In genomic region chr1:6965062-6965913, GRCh38 we compare ENCODE assay signal across 26 cellular contexts.
DNase-seq lines count a peak whose midpoint lies in the region; ATAC-seq and TF ChIP-seq lines count a peak whose summit lies in the region.
"Had no signal": no experiment of that assay in that cellular context is flagged by ENCODE, and none has a peak within 500 bp of the region (broad histone marks: within the 10 kb centered on the region; RNA-seq: fewer than 3 reads in every experiment).

No MANE protein-coding gene starts in this region.

- ATAC-seq in GM21526 (IDR thresholded peaks at IDR 0.05; ENCODE audit: low FRiP score, unreplicated experiment) = no peak
- no peak for ATAC-seq in GM18907 (IDR thresholded peaks at IDR 0.05; ENCODE audit: unreplicated experiment)

- no peak for TF ChIP-seq CTCF in brain (conservative IDR thresholded peaks at IDR 0.05)
- TF ChIP-seq CTCF in neural progenitor cell (IDR thresholded peaks at IDR 0.05) = no peak
- TF ChIP-seq CTCF in SK-N-SH (IDR thresholded peaks at IDR 0.05) = no peak

- H3K27me3 Mint-ChIP-seq in brain = peaks cover 3% of the 10 kb centered on the region
- peaks cover 20% of the 10 kb centered on the region for H3K27me3 Mint-ChIP-seq in neural progenitor cell (ENCODE audit: insufficient read depth, low read depth)

- H3K4me2 ChIP-seq in BLaER1 (peak overlapping the region; percentile 83), Karpas-422 (ENCODE audit: low read depth, low read length, poor library complexity, severe bottlenecking) (peak overlapping the region; percentile 70), neural progenitor cell (no peak overlapping the region), SK-N-SH (no peak overlapping the region)

- H3K4me1 ChIP-seq in BLaER1 = peaks cover 77% of the 10 kb centered on the region
- peaks cover 49% of the 10 kb centered on the region for H3K4me1 ChIP-seq in Karpas-422 (ENCODE audit: low read length)
- peaks cover 20% of the 10 kb centered on the region for H3K4me1 ChIP-seq in neural progenitor cell
- peaks cover 0 to 13% of the 10 kb centered on the region in 2 experiments; a peak in 2 of 4 replicates for H3K4me1 ChIP-seq in SK-N-SH (ENCODE audit: control insufficient read depth in 1 of 2, insufficient read depth in 2 of 2, low read depth in 1 of 2, low read length in 1 of 2)

- H3K4me3 ChIP-seq in BLaER1 (no peak overlapping the region), Karpas-422 (ENCODE audit: low read length) (peak overlapping the region; percentile 46), neural progenitor cell (no peak overlapping the region), SK-N-SH (ENCODE audit: low read depth in 2 of 2, low read length in 1 of 2) (no peak overlapping the region)
- H3K4me3 ChIP-seq: esophagus muscularis mucosa, suprapubic skin had no signal

- WGBS in SK-N-SH (ENCODE audit: low lambda C conversion rate) = 74% methylated on average over 15 of the region's 15 CpGs

- H3F3A ChIP-seq in neural progenitor cell (ENCODE audit: low read depth) (peaks cover 6% of the 10 kb centered on the region), SK-N-SH (replicated peaks; ENCODE audit: insufficient read depth) (no peaks in the 10 kb centered on the region)

- H3K27ac ChIP-seq in BLaER1 (peak overlapping the region; percentile 23; the same call in 1 of the 2 replicates), Karpas-422 (ENCODE audit: low read length) (peak overlapping the region; percentile 13; the same call in 1 of the 2 replicates), neural progenitor cell (no peak overlapping the region), SK-N-SH (ENCODE audit: low read depth in 2 of 2, low read length in 1 of 2) (no peak overlapping the region)
- H3K27ac ChIP-seq: esophagus muscularis mucosa, suprapubic skin had no signal

- H4K20me1 ChIP-seq in BLaER1 = peaks cover 4% of the 10 kb centered on the region; the same call in 1 of the 2 replicates
- H4K20me1 ChIP-seq in Karpas-422 (ENCODE audit: insufficient read depth, low read depth, low read length) = no peaks in the 10 kb centered on the region
- peaks cover 6% of the 10 kb centered on the region for H4K20me1 ChIP-seq in neural progenitor cell (ENCODE audit: low read depth)
- H4K20me1 ChIP-seq in SK-N-SH (ENCODE audit: insufficient read depth) = no peaks in the 10 kb centered on the region

- POLR2A ChIA-PET in SK-N-SH (lab: Yijun Ruan, JAX) = no interaction called here

- H3K27me3 ChIP-seq in BLaER1 (no peaks in the 10 kb centered on the region), Karpas-422 (ENCODE audit: low read length) (no peaks in the 10 kb centered on the region; the same call in 1 of the 2 replicates), neural progenitor cell (no peaks in the 10 kb centered on the region), SK-N-SH (ENCODE audit: insufficient read depth) (no peaks in the 10 kb centered on the region)

- H3K36me3 Mint-ChIP-seq in brain = no peaks in the 10 kb centered on the region
- H3K36me3 Mint-ChIP-seq in neural progenitor cell = no peaks in the 10 kb centered on the region
- H3K36me3 Mint-ChIP-seq: activated naive CD8-positive, alpha-beta T cell treated with anti-CD3 and anti-CD28 coated beads, Interleukin-2, amount 10 ng/mL, durations not matched to agents 7 days and 5 days; CD8-positive, alpha-beta memory T cell had no signal

- no peaks in the 10 kb centered on the region for H3K79me2 ChIP-seq in Karpas-422 (ENCODE audit: low read length)
- H3K79me2 ChIP-seq in neural progenitor cell (ENCODE audit: low read depth) = no peaks in the 10 kb centered on the region
- H3K79me2 ChIP-seq in SK-N-SH (ENCODE audit: insufficient read depth) = no peaks in the 10 kb centered on the region

- peak overlapping the region; percentile 8; the same call in 1 of the 2 replicates for H2AFZ ChIP-seq in Karpas-422 (ENCODE audit: low read length)
- H2AFZ ChIP-seq in neural progenitor cell (replicated peaks) = no peak overlapping the region
- H2AFZ ChIP-seq in SK-N-SH (ENCODE audit: low read depth) = no peak overlapping the region

- no peaks in the 10 kb centered on the region for H3K9me3 Mint-ChIP-seq in brain
- no peaks in the 10 kb centered on the region for H3K9me3 Mint-ChIP-seq in neural progenitor cell
- H3K9me3 Mint-ChIP-seq: activated naive CD8-positive, alpha-beta T cell treated with anti-CD3 and anti-CD28 coated beads, Interleukin-2, amount 10 ng/mL, durations not matched to agents 7 days and 5 days; activated T-cell treated with anti-CD3 and anti-CD28 coated beads, Interleukin-2, amount 50 U/mL, for 24 hours; central memory CD8-positive, alpha-beta T cell had no signal

- H3K4me1 Mint-ChIP-seq in brain (peaks cover 67% of the 10 kb centered on the region), neural progenitor cell (peaks cover 42% of the 10 kb centered on the region)

- H3K4me3 Mint-ChIP-seq in brain = peak overlapping the region in 3 of 5 experiments; percentile 4 to 22 (median 12)
- peak overlapping the region; percentile 19 for H3K4me3 Mint-ChIP-seq in neural progenitor cell
- H3K4me3 Mint-ChIP-seq: activated naive CD8-positive, alpha-beta T cell treated with anti-CD3 and anti-CD28 coated beads, Interleukin-2, amount 10 ng/mL, durations not matched to agents 7 days and 5 days; activated T-cell treated with anti-CD3 and anti-CD28 coated beads, Interleukin-2, amount 50 U/mL, for 24 hours; CD8-positive, alpha-beta memory T cell; central memory CD8-positive, alpha-beta T cell had no signal

- peak overlapping the region; percentile 19 to 89 (median 77) for H3K27ac Mint-ChIP-seq in brain
- no peak overlapping the region for H3K27ac Mint-ChIP-seq in neural progenitor cell
- H3K27ac Mint-ChIP-seq: activated naive CD8-positive, alpha-beta T cell treated with anti-CD3 and anti-CD28 coated beads, Interleukin-2, amount 10 ng/mL, durations not matched to agents 7 days and 5 days; activated T-cell treated with anti-CD3 and anti-CD28 coated beads, Interleukin-2, amount 50 U/mL, for 24 hours had no signal

- H3K9me3 ChIP-seq in BLaER1 (no peaks in the 10 kb centered on the region), Karpas-422 (ENCODE audit: low read length) (no peaks in the 10 kb centered on the region), neural progenitor cell (ENCODE audit: low read depth) (no peaks in the 10 kb centered on the region), SK-N-SH (no peaks in the 10 kb centered on the region)
- H3K9me3 ChIP-seq: esophagus muscularis mucosa, suprapubic skin had no signal

- H3K9ac ChIP-seq in BLaER1 (no peak overlapping the region), Karpas-422 (ENCODE audit: low read length) (peak overlapping the region; percentile 50), neural progenitor cell (no peak overlapping the region), SK-N-SH (no peak overlapping the region)

- H3K9me2 ChIP-seq in Karpas-422 (replicated peaks; ENCODE audit: insufficient read depth, low read length) (no peaks in the 10 kb centered on the region), SK-N-SH (no peaks in the 10 kb centered on the region)

- TF ChIP-seq RAD21 in SK-N-SH (IDR thresholded peaks at IDR 0.05; ENCODE audit: low read length) = no peak

- DNase-seq in Karpas-422 (peak; percentile 71), neural progenitor cell (ENCODE audit: low spot score) (no peak), SK-N-SH (no peak)
- DNase-seq: activated CD4-positive, alpha-beta T cell treated with anti-CD3 and anti-CD28 coated beads for 48 hours; activated gamma-delta T cell; activated naive CD8-positive, alpha-beta T cell treated with anti-CD3 and anti-CD28 coated beads, Interleukin-2, amount 10 ng/mL, durations not matched to agents 7 days and 5 days; activated T-cell treated with anti-CD3 and anti-CD28 coated beads, Interleukin-2, amount 50 U/mL, for 24 hours; AML-193; CD8-positive, alpha-beta memory T cell; dermis blood vessel endothelial cell; head of caudate nucleus; islet precursor cell; Kasumi-1; NCI-H1436 treated with DMSO at 0.1 percent for 48 hours; NCI-H2081 treated with DMSO at 0.1 percent for 48 hours; NCI-H226; occipital lobe; stimulated activated naive CD4-positive, alpha-beta T cell; T1000 had no signal

- CTCF ChIA-PET in SK-N-SH (lab: Yijun Ruan, JAX) = no interaction called here

- no peaks in the 10 kb centered on the region for H3K36me3 ChIP-seq in BLaER1
- no peaks in the 10 kb centered on the region for H3K36me3 ChIP-seq in Karpas-422 (ENCODE audit: insufficient read depth, low read length)
- H3K36me3 ChIP-seq in neural progenitor cell = no peaks in the 10 kb centered on the region
- H3K36me3 ChIP-seq in SK-N-SH (replicated peaks in 1 of 2; ENCODE audit: control insufficient read depth in 1 of 2, insufficient read depth in 2 of 2, low read length in 1 of 2) = no peaks in the 10 kb centered on the region
- H3K36me3 ChIP-seq: esophagus muscularis mucosa, suprapubic skin had no signal

- no peak for TF ChIP-seq EP300 in SK-N-SH (IDR thresholded peaks at IDR 0.05; ENCODE audit: borderline replicate concordance in 1 of 2, low read depth in 1 of 2, low read length in 1 of 2)

TF ChIP-seq in SK-N-SH, 30 proteins besides CTCF, POLR2A, EP300 and RAD21:
- TF ChIP-seq MXI1 (IDR thresholded peaks at IDR 0.05; ENCODE audit: low read depth, low read length) = no peak
- TF ChIP-seq JUND (IDR thresholded peaks at IDR 0.05) = no peak
- no peak for TF ChIP-seq FOXJ3 (CRISPR knock-in tag; IDR thresholded peaks at IDR 0.05)
- no peak for TF ChIP-seq PBX3 (IDR thresholded peaks at IDR 0.05)
- TF ChIP-seq USF2 (IDR thresholded peaks at IDR 0.05; ENCODE audit: borderline replicate concordance, low read depth, low read length) = no peak
- no peak for TF ChIP-seq MAX (IDR thresholded peaks at IDR 0.05; ENCODE audit: low read depth)
- no peak for TF ChIP-seq GATA2 (CRISPR knock-in tag; IDR thresholded peaks at IDR 0.05)
- TF ChIP-seq SIN3A (IDR thresholded peaks at IDR 0.05; ENCODE audit: borderline replicate concordance, low read depth, low read length) = no peak

Comparison
In these comparisons a context has a peak if more than half of its experiments do, and no peak if none do; other contexts are left out.
1. H3K27ac ChIP-seq: peak in BLaER1 (single experiment) and Karpas-422 (single experiment); none in neural progenitor cell (single experiment) and SK-N-SH (0 of 2).
2. H3K4me2 ChIP-seq: peak in BLaER1 (single experiment) and Karpas-422 (single experiment); none in neural progenitor cell (single experiment) and SK-N-SH (single experiment).